In the genomic region with DNA sequence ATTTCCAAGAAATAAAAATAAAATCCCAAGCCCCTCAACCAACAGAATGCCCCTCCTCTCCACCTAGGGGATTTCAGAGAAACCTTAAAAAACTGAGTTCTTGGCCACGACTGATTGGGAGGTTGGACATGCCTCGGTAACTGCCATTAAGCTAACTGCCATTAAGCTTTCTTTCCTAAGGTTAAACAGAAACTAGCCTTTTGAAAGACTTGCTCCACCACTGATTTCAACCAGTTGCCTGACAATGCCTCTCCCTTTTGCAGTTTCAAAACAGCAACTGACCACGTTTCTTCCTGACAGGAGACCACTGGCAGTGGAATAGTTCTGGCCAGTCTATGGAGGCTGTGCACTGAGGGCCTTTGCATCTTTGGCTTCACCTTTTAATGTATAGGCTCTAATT, we compare ENCODE assay signal across 7 cellular contexts. TPM values are rescaled to one million over a fixed set of nuclear protein-coding genes. Genes with fewer than 3 reads are reported as not detected.
"Had no signal": no experiment of that assay in that cellular context is flagged by ENCODE, and none has a peak within 500 bp of the region (broad histone marks: within the 10 kb centered on the region; RNA-seq: fewer than 3 reads in every experiment).

No MANE protein-coding gene starts in this region.

- H2AFZ ChIP-seq: GM23248 had no signal

- H3K27ac ChIP-seq: GM23248 had no signal

- H3K9me3 ChIP-seq: HAP-1 had no signal

- H3K9ac ChIP-seq: GM23248 had no signal

- DNase-seq: GM23248, GOT3, H7, IMR-90 had no signal

- H3K4me3 ChIP-seq: GM23248, HAP-1 had no signal

- H3K4me1 ChIP-seq: HAP-1 had no signal

- H3K36me3 ChIP-seq: HAP-1 had no signal

RNA-seq across cellular contexts. Expression of gene TRPC7, which starts 39.3 kb away (rescaled TPM):
- total RNA-seq: GM23248, H4, HT-29, IMR-90 had no signal
- polyA plus RNA-seq: GM23248, IMR-90 had no signal
